Comparison of ENCODE assay signal across 8 cellular contexts in genomic region chr5:50513028-50513457, GRCh38.
DNase-seq lines count a peak whose midpoint lies in the region; ATAC-seq, FAIRE-seq and TF ChIP-seq lines count a peak whose summit lies in the region.
"Not testable (repeated sequence)": the region's sequence is repeated elsewhere in the genome, so short reads cannot be mapped to it uniquely, and the experiment has no call there.

No MANE protein-coding gene starts in this region.

- H3K27me3 ChIP-seq in A673 (replicated peaks; ENCODE audit: insufficient read depth, low read depth, low read length, poor library complexity); HepG2 (ENCODE audit: control insufficient read depth in 1 of 2, insufficient read depth in 2 of 2, low read length in 2 of 2): not testable (repeated sequence)

- CTCF ChIA-PET in A673 (lab: Charles Lee); HepG2 (lab: Yijun Ruan, JAX; ENCODE audit: low intra/inter-chr PET ratio, low total read pairs): not testable (repeated sequence)
- CTCF ChIA-PET in MCF 10A (lab: Yijun Ruan, JAX), result interaction anchor here (0.6 to 1.0 kb wide), 6 partner anchors 10 to 234 kb away, joined by 3 to 5 read pairs (median 4); no protein-coding TSS in a partner anchor

- not testable (repeated sequence) for H3K4me2 ChIP-seq in HepG2 (ENCODE audit: low read depth, low read length)

- not testable (repeated sequence) for H3K9ac ChIP-seq in HepG2 (ENCODE audit: insufficient read depth, low read depth, low read length)

- not testable (repeated sequence) for H3K79me2 ChIP-seq in HepG2 (ENCODE audit: insufficient read depth, low read length)

- not testable (repeated sequence) for TF ChIP-seq RAD21 in HepG2 (CRISPR knock-in tag; IDR thresholded peaks at IDR 0.05)

- not testable (repeated sequence) for H3K27ac ChIP-seq in A673 (ENCODE audit: low read depth, low read length, poor library complexity, severe bottlenecking); HepG2 (ENCODE audit: extremely low read length, insufficient read depth, low read length)

- intact Hi-C loops in A673 (cut with micrococcal nuclease; ENCODE audit: unreplicated experiment) (loop anchor here (5.0 to 10.0 kb wide), 3 partner anchors 148 to 242 kb away; no protein-coding TSS in a partner anchor), MCF 10A (cut with micrococcal nuclease) (loop anchor here (2.0 to 5.0 kb wide), 2 partner anchors 72 to 239 kb away; partner anchors contain the start of gene EMB)
- intact Hi-C loops in HepG2 (cut with micrococcal nuclease; ENCODE audit: unreplicated experiment), result not testable (repeated sequence)

- BruUV-seq in A673 (replicated peaks; lab: Mats Ljungman, UMichigan); MCF 10A (replicated peaks; lab: Mats Ljungman, UMichigan); HepG2 (replicated peaks; lab: Mats Ljungman, UMichigan): not testable (repeated sequence)

- H3K36me3 ChIP-seq in A673 (ENCODE audit: insufficient read depth, low read length, poor library complexity, severe bottlenecking); HepG2 (replicated peaks in 1 of 2; ENCODE audit: control insufficient read depth in 1 of 2, insufficient read depth in 2 of 2, low read length in 2 of 2): not testable (repeated sequence)

- TF ChIP-seq POLR2A in HepG2 (IDR thresholded peaks at IDR 0.05; ENCODE audit: insufficient read depth in 1 of 2, low read depth in 2 of 2, low read length in 2 of 2), result not testable (repeated sequence)

- in situ Hi-C loops in HepG2 (cut with HindIII; ENCODE audit: extremely low pct_ligation_motif_present, low pct_unique_long_range_greater_than_20kb), result not testable (repeated sequence)

- H3K4me1 ChIP-seq in A673 (ENCODE audit: insufficient read depth, low read length, poor library complexity, severe bottlenecking); HepG2 (ENCODE audit: insufficient read depth, low read length): not testable (repeated sequence)

- not testable (repeated sequence) for H4K20me1 ChIP-seq in HepG2 (ENCODE audit: insufficient read depth, low read length)

- H2AFZ ChIP-seq in HepG2 (ENCODE audit: low read length), result not testable (repeated sequence)

- not testable (repeated sequence) for H3K4me1 Mint-ChIP-seq in MCF 10A (ENCODE audit: insufficient read depth, unreplicated experiment); progenitor cell of endocrine pancreas (ENCODE audit: low read depth)

- POLR2A ChIA-PET in A673 (lab: Charles Lee; ENCODE audit: low non-redundant PET); HepG2 (lab: Yijun Ruan, JAX): not testable (repeated sequence)
- POLR2A ChIA-PET in MCF 10A (lab: Yijun Ruan, JAX), result interaction anchor here (1.1 kb wide), 1 partner anchor 72 kb away, joined by 6 read pairs; the partner anchor contains the start of gene EMB

- H3K9me3 ChIP-seq in A673 (ENCODE audit: low read depth, low read length, poor library complexity, severe bottlenecking), result not testable (repeated sequence)
- H3K9me3 ChIP-seq in HepG2 (ENCODE audit: low read length), result peaks cover 12% of the 10 kb centered on the region; the same call in 1 of the 2 replicates

- H3K4me3 ChIP-seq in A673 (ENCODE audit: low read depth, low read length, poor library complexity, severe bottlenecking); GM12865 (ENCODE audit: low read depth, low read length); fibroblast of mammary gland (ENCODE audit: control insufficient read depth, low read depth, low read length); HepG2 (replicated peaks in 1 of 3; ENCODE audit: insufficient read depth in 1 of 3, low read depth in 2 of 3, low read length in 3 of 3): not testable (repeated sequence)

- not testable (repeated sequence) for H3K36me3 Mint-ChIP-seq in MCF 10A (ENCODE audit: insufficient read depth, unreplicated experiment); progenitor cell of endocrine pancreas (ENCODE audit: insufficient read depth)

- FAIRE-seq in RCC 7860 (lab: Jason Lieb, UNC), result peak; percentile 12
- peak; percentile 23 for FAIRE-seq in HepG2 (lab: Jason Lieb, UNC)

- not testable (repeated sequence) for TF ChIP-seq EP300 in HepG2 (IDR thresholded peaks at IDR 0.05; ENCODE audit: low read depth in 2 of 2, low read length in 2 of 2); HepG2 (CRISPR knock-in tag; IDR thresholded peaks at IDR 0.05; ENCODE audit: borderline replicate concordance)

- not testable (repeated sequence) for H3K9me3 Mint-ChIP-seq in MCF 10A (ENCODE audit: unreplicated experiment); progenitor cell of endocrine pancreas (ENCODE audit: low read depth)

- peak; percentile 13 for DNase-seq in A673 (ENCODE audit: low spot score)
- not testable (repeated sequence) for DNase-seq in GM12865 (ENCODE audit: low read depth); RCC 7860 (ENCODE audit: low spot score); HepG2 (ENCODE audit: low spot score); progenitor cell of endocrine pancreas (ENCODE audit: low spot score, unreplicated experiment)
- DNase-seq in NCI-H1417 (lab: John Stamatoyannopoulos, UW), result peak in 2 of 3 experiments; percentile 15 to 32
- DNase-seq in MCF 10A (ENCODE audit: unreplicated experiment), result peak; percentile 10
- DNase-seq in fibroblast of mammary gland (ENCODE audit: low read depth), result peak; percentile 4

- not testable (repeated sequence) for H3K4me3 Mint-ChIP-seq in MCF 10A (ENCODE audit: unreplicated experiment); progenitor cell of endocrine pancreas (ENCODE audit: low read depth)

- not testable (repeated sequence) for ATAC-seq in HepG2

- peak; percentile 57 for TF ChIP-seq CTCF in A673 (conservative IDR thresholded peaks at IDR 0.05; ENCODE audit: low read depth, low read length)
- peak; percentile 5 for TF ChIP-seq CTCF in GM12865 (IDR thresholded peaks at IDR 0.05; ENCODE audit: insufficient read depth, low read depth, low read length, missing control alignments)
- peak; percentile 20 for TF ChIP-seq CTCF in MCF 10A (IDR thresholded peaks at IDR 0.05; ENCODE audit: unreplicated experiment)
- not testable (repeated sequence) for TF ChIP-seq CTCF in fibroblast of mammary gland (conservative IDR thresholded peaks at IDR 0.05; ENCODE audit: control insufficient read depth, insufficient read depth, low read depth, low read length); HepG2 (CRISPR knock-in tag; IDR thresholded peaks at IDR 0.05)
- peak; percentile 52 for TF ChIP-seq CTCF in progenitor cell of endocrine pancreas (IDR thresholded peaks at IDR 0.05; ENCODE audit: unreplicated experiment)

- not testable (repeated sequence) for H3K27me3 Mint-ChIP-seq in MCF 10A (ENCODE audit: insufficient read depth, unreplicated experiment); progenitor cell of endocrine pancreas

- H3K27ac Mint-ChIP-seq in MCF 10A (ENCODE audit: low read depth, unreplicated experiment); progenitor cell of endocrine pancreas: not testable (repeated sequence)
